In the genomic region with DNA sequence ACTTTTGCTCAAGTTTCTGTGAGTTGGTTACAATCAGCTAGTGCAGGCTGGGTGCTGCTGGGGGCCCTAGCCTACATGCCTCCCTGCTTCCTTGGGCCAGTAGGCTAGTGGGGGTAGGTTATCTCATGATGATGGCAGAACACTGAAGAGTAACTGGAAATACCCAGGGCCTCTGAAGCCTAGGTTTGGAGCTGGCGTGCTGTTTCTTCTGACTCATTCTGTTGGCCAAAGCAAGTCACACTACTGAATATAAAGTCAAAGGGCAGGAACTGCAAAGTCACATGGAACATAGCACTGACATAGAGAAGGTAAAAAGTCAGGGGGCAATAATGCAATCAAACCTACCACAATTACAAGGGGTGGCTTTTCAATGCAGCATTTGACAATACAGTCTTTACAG, we compare ENCODE assay signal across 13 cellular contexts. TPM values are rescaled to one million over a fixed set of nuclear protein-coding genes. Genes with fewer than 3 reads are reported as not detected.
A peak's percentile ranks its signal among the peaks of the same experiment; 100 is the strongest.
DNase-seq lines count a peak whose midpoint lies in the region; ATAC-seq and TF ChIP-seq lines count a peak whose summit lies in the region.
"Had no signal": no experiment of that assay in that cellular context is flagged by ENCODE, and none has a peak within 500 bp of the region (broad histone marks: within the 10 kb centered on the region; RNA-seq: fewer than 3 reads in every experiment).

No MANE protein-coding gene starts in this region.

- H3K4me3 ChIP-seq in MG63 (no peak overlapping the region), epithelial cell of proximal tubule (ENCODE audit: low read depth, low read length) (no peak overlapping the region)

- H3K36me3 ChIP-seq in MG63 = no peaks in the 10 kb centered on the region

- peak in 1 of 10 experiments; percentile 8 for DNase-seq in CD4-positive, alpha-beta T cell
- peak; percentile 24 for DNase-seq in MG63
- peak; percentile 85 for DNase-seq in epithelial cell of proximal tubule (ENCODE audit: low read depth)
- DNase-seq in glutamatergic neuron = no peak
- DNase-seq in DMS79 treated with DMSO at 0.1 percent for 48 hours (lab: John Stamatoyannopoulos, UW) = no peak
- DNase-seq in osteocyte (ENCODE audit: extremely low spot score, unreplicated experiment) = no peak
- DNase-seq: islet precursor cell, KG1, NCI-H2171 had no signal

- no peaks in the 10 kb centered on the region for H3K9me3 Mint-ChIP-seq in CD4-positive, alpha-beta T cell
- H3K9me3 Mint-ChIP-seq in glutamatergic neuron (ENCODE audit: unreplicated experiment) = peaks cover 1% of the 10 kb centered on the region
- H3K9me3 Mint-ChIP-seq in osteocyte (ENCODE audit: unreplicated experiment) = peaks cover 6% of the 10 kb centered on the region
- H3K9me3 Mint-ChIP-seq: type B pancreatic cell had no signal

- ATAC-seq in CD4-positive, alpha-beta T cell (ENCODE audit: poor library complexity) = no peak
- ATAC-seq in GM19351 (IDR thresholded peaks at IDR 0.05; ENCODE audit: unreplicated experiment) (peak; percentile 75), HG03439 (IDR thresholded peaks at IDR 0.05; ENCODE audit: unreplicated experiment) (no peak)
- ATAC-seq: esophagus mucosa had no signal

- no peaks in the 10 kb centered on the region for H3K27me3 Mint-ChIP-seq in CD4-positive, alpha-beta T cell
- H3K27me3 Mint-ChIP-seq in glutamatergic neuron (ENCODE audit: unreplicated experiment) = peaks cover 3% of the 10 kb centered on the region
- peaks cover 16% of the 10 kb centered on the region for H3K27me3 Mint-ChIP-seq in osteocyte (ENCODE audit: unreplicated experiment)

- no peaks in the 10 kb centered on the region for H3K27me3 ChIP-seq in CD4-positive, alpha-beta T cell (ENCODE audit: control insufficient read depth, insufficient read depth, low read length)
- H3K27me3 ChIP-seq in MG63 = no peaks in the 10 kb centered on the region

- CTCF ChIA-PET in CD4-positive, alpha-beta T cell (lab: Charles Lee) = interaction anchor here (1.0 to 3.1 kb wide), 4 partner anchors 9 to 161 kb away, joined by 3 to 7 read pairs (median 4); partner anchors contain the start of gene RASGRP1

- H3K27ac ChIP-seq in CD4-positive, alpha-beta T cell (ENCODE audit: low read depth, low read length) = peak overlapping the region; percentile 6

- H3K4me3 Mint-ChIP-seq in CD4-positive, alpha-beta T cell = no peak overlapping the region
- H3K4me3 Mint-ChIP-seq in glutamatergic neuron (ENCODE audit: unreplicated experiment) = no peak overlapping the region
- no peak overlapping the region for H3K4me3 Mint-ChIP-seq in osteocyte (ENCODE audit: unreplicated experiment)
- H3K4me3 Mint-ChIP-seq: type B pancreatic cell had no signal

- POLR2A ChIA-PET in CD4-positive, alpha-beta T cell (lab: Charles Lee) = interaction anchor here (1.2 to 1.3 kb wide), 3 partner anchors 122 to 166 kb away, joined by 3 read pairs; no protein-coding TSS in a partner anchor

- no peaks in the 10 kb centered on the region for H3K9me3 ChIP-seq in CD4-positive, alpha-beta T cell (ENCODE audit: control insufficient read depth, low read length)
- no peaks in the 10 kb centered on the region for H3K9me3 ChIP-seq in MG63

- TF ChIP-seq CTCF in CD4-positive, alpha-beta T cell (IDR thresholded peaks at IDR 0.05) = no peak
- TF ChIP-seq CTCF in epithelial cell of proximal tubule (conservative IDR thresholded peaks at IDR 0.05; ENCODE audit: low read depth, low read length) (no peak), glutamatergic neuron (IDR thresholded peaks at IDR 0.05; ENCODE audit: partially characterized antibody, unreplicated experiment) (no peak), osteocyte (IDR thresholded peaks at IDR 0.05) (no peak)

- H3K36me3 Mint-ChIP-seq in CD4-positive, alpha-beta T cell (ENCODE audit: low read depth) = peaks cover 100% of the 10 kb centered on the region
- H3K36me3 Mint-ChIP-seq in glutamatergic neuron (ENCODE audit: unreplicated experiment) (no peaks in the 10 kb centered on the region), osteocyte (ENCODE audit: unreplicated experiment) (no peaks in the 10 kb centered on the region)
- H3K36me3 Mint-ChIP-seq: type B pancreatic cell had no signal

- peaks cover 99% of the 10 kb centered on the region for H3K4me1 Mint-ChIP-seq in CD4-positive, alpha-beta T cell (ENCODE audit: low read depth)
- H3K4me1 Mint-ChIP-seq in glutamatergic neuron (ENCODE audit: low read depth, unreplicated experiment) = no peaks in the 10 kb centered on the region
- peaks cover 3% of the 10 kb centered on the region for H3K4me1 Mint-ChIP-seq in osteocyte (ENCODE audit: unreplicated experiment)

- peak overlapping the region; percentile 80 for H3K27ac Mint-ChIP-seq in CD4-positive, alpha-beta T cell
- no peak overlapping the region for H3K27ac Mint-ChIP-seq in glutamatergic neuron (ENCODE audit: unreplicated experiment)
- no peak overlapping the region for H3K27ac Mint-ChIP-seq in osteocyte (ENCODE audit: unreplicated experiment)
- H3K27ac Mint-ChIP-seq: type B pancreatic cell had no signal

- intact Hi-C loops in CD4-positive, alpha-beta T cell (cut with DNase I, micrococcal nuclease) = loop anchor here in 1 of 2 experiments (10.0 kb wide), 1 partner anchor 45 kb away; no protein-coding TSS in a partner anchor

RNA-seq across cellular contexts. Expression of gene RASGRP1, which starts 34.5 kb away (rescaled TPM):
- 10 to 100 TPM; 66.6 to 69.7 TPM for total RNA-seq in CD4-positive, alpha-beta T cell
- not detected in 2 replicates for total RNA-seq in MG63 (2014; rRNA removed; shearing (Covaris generic); ENCODE audit: low replicate concordance)
- total RNA-seq in epithelial cell of proximal tubule (0.43 and 3.5 TPM in 2 replicates), glutamatergic neuron (ENCODE audit: unreplicated experiment) (not detected), osteocyte (0.11 and 0.26 TPM in 2 replicates)

Comparison
In these comparisons a context has a peak if more than half of its experiments do, and no peak if none do; other contexts are left out.
1. DNase-seq: peak in MG63 (single experiment) and epithelial cell of proximal tubule (single experiment); none in glutamatergic neuron (single experiment), DMS79 treated with DMSO at 0.1 percent for 48 hours (single experiment) and osteocyte (single experiment).
2. RNA of gene RASGRP1, which starts 34.5 kb away (total RNA-seq): 66.6 to 69.7 TPM in CD4-positive, alpha-beta T cell; 0.43 to 3.5 TPM in epithelial cell of proximal tubule, 0.11 to 0.26 TPM in osteocyte, not detected in MG63 and not detected in glutamatergic neuron (single experiment); every median in the first group is over 10 times any median in the second.